In genomic region chr7:103988468-103989199, GRCh38 we compare ENCODE assay signal across 9 cellular contexts. TPM values are rescaled to one million over a fixed set of nuclear protein-coding genes. Genes with fewer than 3 reads are reported as not detected.
DNase-seq lines count a peak whose midpoint lies in the region; ATAC-seq, FAIRE-seq and TF ChIP-seq lines count a peak whose summit lies in the region.
"Had no signal": no experiment of that assay in that cellular context is flagged by ENCODE, and none has a peak within 500 bp of the region (broad histone marks: within the 10 kb centered on the region; RNA-seq: fewer than 3 reads in every experiment).

No MANE protein-coding gene starts in this region.

- H3K9ac ChIP-seq in H9 (ENCODE audit: extremely low read depth, insufficient read length, low read length) (no peak overlapping the region), mammary epithelial cell (ENCODE audit: insufficient read depth, low read length) (no peak overlapping the region)

- TF ChIP-seq CTCF in A549 (IDR thresholded peaks at IDR 0.05) = no peak
- TF ChIP-seq CTCF in H9 (conservative IDR thresholded peaks at IDR 0.05) = no peak
- no peak for TF ChIP-seq CTCF in mammary epithelial cell (conservative IDR thresholded peaks at IDR 0.05 in 1 of 2, IDR thresholded peaks at IDR 0.05 in 1 of 2; ENCODE audit: extremely low read depth in 1 of 2, insufficient read depth in 1 of 2, low read depth in 1 of 2, low read length in 2 of 2)

- H2AFZ ChIP-seq in H9 (ENCODE audit: low read length) = no peak overlapping the region
- H2AFZ ChIP-seq in mammary epithelial cell (ENCODE audit: low read depth, low read length) = peak overlapping the region; percentile 44

- no peaks in the 10 kb centered on the region for H3K79me1 ChIP-seq in H9 (ENCODE audit: insufficient read depth, low read depth, low read length, poor library complexity, severe bottlenecking)

- no peak overlapping the region for H4K8ac ChIP-seq in H9 (replicated peaks; ENCODE audit: insufficient read length, low read depth, low read length)

- no peak overlapping the region for H3K27ac Mint-ChIP-seq in H9
- H3K27ac Mint-ChIP-seq in memory B cell = no peak overlapping the region

- H3K9me3 ChIP-seq in A549 (no peaks in the 10 kb centered on the region), H9 (ENCODE audit: control insufficient read depth, low read depth, low read length) (no peaks in the 10 kb centered on the region), mammary epithelial cell (replicated peaks; ENCODE audit: insufficient read depth, low read length) (no peaks in the 10 kb centered on the region)

- WGBS in A549 (ENCODE audit: missing lambda C conversion rate) = 37% methylated on average over 37 of the region's 37 CpGs
- no CpG with 5 or more reads among the region's 37 CpGs for WGBS in H9 (ENCODE audit: extremely low coverage, insufficient read length, low lambda C conversion rate)
- 19% methylated on average over 25 of the region's 37 CpGs for WGBS in mammary epithelial cell (ENCODE audit: low coverage, missing lambda C conversion rate)

- H3K4me1 Mint-ChIP-seq in H9 (peaks cover 6 to 7% of the 10 kb centered on the region in 2 experiments), memory B cell (peaks cover 5% of the 10 kb centered on the region)

- H3K27me3 ChIP-seq in H9 (ENCODE audit: insufficient read depth, low read length) (peaks cover 27% of the 10 kb centered on the region), mammary epithelial cell (ENCODE audit: insufficient read depth, low read length) (peaks cover 30% of the 10 kb centered on the region)

- no peak overlapping the region for H2BK20ac ChIP-seq in H9 (ENCODE audit: low read depth, low read length, poor library complexity, severe bottlenecking)

- no TSS peak for BruUV-seq in mammary epithelial cell (replicated peaks; lab: Mats Ljungman, UMichigan)

- CTCF ChIA-PET in A549 (lab: Yijun Ruan, JAX) = interaction anchor here (1.4 kb wide), 1 partner anchor 10 kb away, joined by 3 read pairs; no protein-coding TSS in a partner anchor
- CTCF ChIA-PET in mammary epithelial cell (lab: Charles Lee; ENCODE audit: low non-redundant PET) = no interaction called here

- H2BK120ac ChIP-seq in H9 (ENCODE audit: low read depth, low read length, poor library complexity, severe bottlenecking) = no peak overlapping the region

- no peak overlapping the region for H2BK15ac ChIP-seq in H9 (ENCODE audit: low read depth, low read length)

- POLR2A ChIA-PET in A549 (lab: Yijun Ruan, JAX) = no interaction called here

- peaks cover 16% of the 10 kb centered on the region for H3K23me2 ChIP-seq in H9 (ENCODE audit: insufficient read length, low read depth, low read length, poor library complexity, severe bottlenecking)

- in situ Hi-C loops in mammary epithelial cell (cut with MboI; ENCODE audit: low sequenced_read_pairs in 2 of 2) = no loop called here

- no peak overlapping the region for H3K14ac ChIP-seq in H9 (ENCODE audit: insufficient read depth, low read length)

- H3K18ac ChIP-seq in H9 (ENCODE audit: insufficient read length, low read depth, low read length) = no peak overlapping the region

- H3K4me2 ChIP-seq in A549 (peak overlapping the region; percentile 82), H9 (ENCODE audit: insufficient read depth, insufficient read length, low read length) (peak overlapping the region; percentile 93), mammary epithelial cell (ENCODE audit: insufficient read depth, low read depth, low read length) (peak overlapping the region; percentile 63)

- ATAC-seq in A549 (peak in 1 of 2 experiments; percentile 19; a peak in 3 of 6 replicates), memory B cell (ENCODE audit: low read depth) (no peak), GM19455 (IDR thresholded peaks at IDR 0.05; ENCODE audit: unreplicated experiment) (no peak), HG03175 (IDR thresholded peaks at IDR 0.05; ENCODE audit: unreplicated experiment) (no peak)

- H3K4me3 ChIP-seq in A549 = peak overlapping the region; percentile 44; the same call in 2 of the 3 replicates
- H3K4me3 ChIP-seq in mammary epithelial cell (replicated peaks in 1 of 3; ENCODE audit: insufficient read depth in 1 of 3, low read depth in 2 of 3, low read length in 3 of 3) = peak overlapping the region in 1 of 3 experiments; percentile 6

- H3K27ac ChIP-seq in A549 = no peak overlapping the region
- H3K27ac ChIP-seq in H9 (ENCODE audit: insufficient read length, low read depth, low read length) = no peak overlapping the region
- H3K27ac ChIP-seq in mammary epithelial cell (ENCODE audit: insufficient read depth, low read depth, low read length) = no peak overlapping the region

- H3K4me3 Mint-ChIP-seq in H9 (peak overlapping the region; percentile 46 to 87), memory B cell (peak overlapping the region; percentile 29)

- H3K9me3 Mint-ChIP-seq in H9 = no peaks in the 10 kb centered on the region; a peak in 1 of 5 replicates
- no peaks in the 10 kb centered on the region for H3K9me3 Mint-ChIP-seq in memory B cell

- DNase-seq in A549 (ENCODE audit: low read depth in 1 of 2, low spot score in 1 of 2) (peak in 1 of 2 experiments; percentile 2), H9 (peak; percentile 34), mammary epithelial cell (peak; percentile 5), memory B cell (ENCODE audit: low spot score in 2 of 2) (no peak), germinal center (ENCODE audit: low spot score) (no peak), MV-4-11 (lab: John Stamatoyannopoulos, UW) (no peak)
- DNase-seq: activated CD8-positive, alpha-beta memory T cell treated with anti-CD3 and anti-CD28 coated beads for 24 hours had no signal

- H2BK12ac ChIP-seq in H9 (ENCODE audit: insufficient read length, low read depth, low read length) = no peak overlapping the region

- peaks cover 7% of the 10 kb centered on the region; the same call in 1 of the 3 replicates for H3K4me1 ChIP-seq in A549
- no peaks in the 10 kb centered on the region; the same call in 1 of the 2 replicates for H3K4me1 ChIP-seq in H9 (ENCODE audit: insufficient read depth, low read length)
- H3K4me1 ChIP-seq in mammary epithelial cell (ENCODE audit: insufficient read depth, low read length) = peaks cover 9% of the 10 kb centered on the region

- H3K36me3 Mint-ChIP-seq in H9 (ENCODE audit: insufficient read depth in 1 of 3, low read depth in 3 of 3) (no peaks in the 10 kb centered on the region; a peak in 1 of 7 replicates), memory B cell (no peaks in the 10 kb centered on the region)

- H3K36me3 ChIP-seq in mammary epithelial cell (ENCODE audit: insufficient read depth, low read length) = no peaks in the 10 kb centered on the region

- no peak overlapping the region for H3T11ph ChIP-seq in H9 (ENCODE audit: low read length)

- no peak overlapping the region for H3K23ac ChIP-seq in H9 (ENCODE audit: insufficient read length, low read depth, low read length)

- FAIRE-seq in A549 (lab: Jason Lieb, UNC) = no peak

- no peak for TF ChIP-seq POLR2A in A549 (IDR thresholded peaks at IDR 0.05; ENCODE audit: low read length)

- TF ChIP-seq RAD21 in A549 (conservative IDR thresholded peaks at IDR 0.05 in 1 of 2, IDR thresholded peaks at IDR 0.05 in 1 of 2) = no peak

- H3K27me3 Mint-ChIP-seq in H9 (ENCODE audit: low read depth) = peaks cover 83% of the 10 kb centered on the region
- peaks cover 12% of the 10 kb centered on the region for H3K27me3 Mint-ChIP-seq in memory B cell

- H3K56ac ChIP-seq in H9 (ENCODE audit: insufficient read length, low read depth, low read length) = no peak overlapping the region

- H4K5ac ChIP-seq in H9 (ENCODE audit: insufficient read length, low read depth, low read length) = no peak overlapping the region

- H4K91ac ChIP-seq in H9 (ENCODE audit: insufficient read length, low read depth, low read length) = no peak overlapping the region

- dilution Hi-C loops in mammary epithelial cell (cut with HindIII; ENCODE audit: low sequenced_read_pairs) = no loop called here

- H4K20me1 ChIP-seq in H9 (ENCODE audit: control insufficient read depth, insufficient read depth, insufficient read length) = no peaks in the 10 kb centered on the region
- H4K20me1 ChIP-seq in mammary epithelial cell (ENCODE audit: insufficient read depth, low read length) = no peaks in the 10 kb centered on the region

- H3K79me2 ChIP-seq in H9 (ENCODE audit: insufficient read depth, low read length) (no peaks in the 10 kb centered on the region), mammary epithelial cell (ENCODE audit: insufficient read depth, low read length) (no peaks in the 10 kb centered on the region)

- H2AK5ac ChIP-seq in H9 (ENCODE audit: insufficient read length, low read length) = no peak overlapping the region

- TF ChIP-seq EP300 in A549 (IDR thresholded peaks at IDR 0.05) = no peak

- intact Hi-C loops in mammary epithelial cell (cut with micrococcal nuclease) = no loop called here

- no peak overlapping the region for H2BK5ac ChIP-seq in H9 (ENCODE audit: insufficient read length, low read length)

- no peak overlapping the region for H3K4ac ChIP-seq in H9 (ENCODE audit: low read depth, low read length)

TF ChIP-seq in A549, 52 proteins besides CTCF, POLR2A, EP300 and RAD21 (continues in another document):
- TF ChIP-seq KDM5A (IDR thresholded peaks at IDR 0.05) (no peak), CHD4 (IDR thresholded peaks at IDR 0.05; ENCODE audit: borderline replicate concordance) (no peak), ZFP36 (IDR thresholded peaks at IDR 0.05; ENCODE audit: borderline replicate concordance, partially characterized antibody) (no peak), NFE2L2 (conservative IDR thresholded peaks at IDR 0.05; ENCODE audit: low read length) (no peak), ESRRA (IDR thresholded peaks at IDR 0.05; ENCODE audit: borderline replicate concordance, low read length) (no peak), HOXB5 (CRISPR knock-in tag; IDR thresholded peaks at IDR 0.05) (no peak), CBX8 (IDR thresholded peaks at IDR 0.05) (no peak), HEYL (CRISPR knock-in tag; IDR thresholded peaks at IDR 0.05) (no peak), ATOH8 (CRISPR knock-in tag; IDR thresholded peaks at IDR 0.05; ENCODE audit: low read depth) (no peak), JUNB (IDR thresholded peaks at IDR 0.05) (no peak)

RNA-seq across cellular contexts. Expression of gene RELN, which starts 0.8 kb away (rescaled TPM):
- polyA plus RNA-seq in A549 (2011; rRNA removed) = not detected in 2 replicates
- not detected in 2 replicates for polyA plus RNA-seq in A549 (2012; cell fraction: cytosol; rRNA removed)
- not detected in 2 replicates for polyA plus RNA-seq in A549 (2012; cell fraction: nucleus; rRNA removed)
- not detected in 3 replicates for polyA plus RNA-seq in A549 (2017; fragmentation: RNase III; extraction: RNeasy Plus Mini Kit Qiagen cat#74134 plus additional on column Dnase treatment)
- polyA minus RNA-seq in A549 (2011; rRNA and poly(A)+ RNA removed) = not detected in 2 replicates
- 0.02 TPM in 1 of 2 replicates, not detected in the other for total RNA-seq in H9 (2021)
- total RNA-seq in mammary epithelial cell = under 1 TPM; 0.02 to 0.50 TPM
- 0.05 TPM for polyA plus RNA-seq in mammary epithelial cell
- polyA minus RNA-seq in mammary epithelial cell = not detected

Comparison
In these comparisons a context has a peak if more than half of its experiments do, and no peak if none do; other contexts are left out.
1. DNase-seq: peak in H9 (single experiment) and mammary epithelial cell (single experiment); none in memory B cell (0 of 2), germinal center (single experiment) and MV-4-11 (single experiment).
2. Peak in every context shown above with its lines, with median percentiles within 50 percentile points of each other: H3K4me2 ChIP-seq.